17 cellular contexts compared by ENCODE assay signal in genomic region chr12:46222642-46223041, GRCh38. TPM values are rescaled to one million over a fixed set of nuclear protein-coding genes. Genes with fewer than 3 reads are reported as not detected.
A peak's percentile ranks its signal among the peaks of the same experiment; 100 is the strongest.
DNase-seq lines count a peak whose midpoint lies in the region; ATAC-seq, FAIRE-seq and TF ChIP-seq lines count a peak whose summit lies in the region.
"Had no signal": no experiment of that assay in that cellular context is flagged by ENCODE, and none has a peak within 500 bp of the region (broad histone marks: within the 10 kb centered on the region; RNA-seq: fewer than 3 reads in every experiment).

No MANE protein-coding gene starts in this region.

- no peak overlapping the region for H3K9ac ChIP-seq in keratinocyte (ENCODE audit: control insufficient read depth, extremely low read depth, insufficient read depth, low read length)

- H3K4me1 ChIP-seq in keratinocyte (ENCODE audit: control insufficient read depth, extremely low read depth, insufficient read depth, low read length): peaks cover 54% of the 10 kb centered on the region

- dilution Hi-C loops in keratinocyte (cut with MboI; ENCODE audit: extremely low pct_ligation_motif_present, low sequenced_read_pairs): no loop called here

- H3K9me3 Mint-ChIP-seq in activated B cell treated with CpG ODN at 0.5 μM for 24 hours: no peaks in the 10 kb centered on the region

- H3K4me1 Mint-ChIP-seq in activated B cell treated with CpG ODN at 0.5 μM for 24 hours: peaks cover 94% of the 10 kb centered on the region

- TF ChIP-seq CTCF in activated B cell treated with CpG ODN at 0.5 μM for 24 hours (IDR thresholded peaks at IDR 0.05) (no peak), keratinocyte (optimal IDR thresholded peaks at IDR 0.05 in 1 of 3, IDR thresholded peaks at IDR 0.05 in 1 of 3, conservative IDR thresholded peaks at IDR 0.05 in 1 of 3; ENCODE audit: extremely low read depth in 1 of 3, insufficient read depth in 2 of 3, low read length in 3 of 3) (no peak)

- H3K36me3 Mint-ChIP-seq in activated B cell treated with CpG ODN at 0.5 μM for 24 hours (ENCODE audit: low read depth): peaks cover 98% of the 10 kb centered on the region

- CTCF ChIA-PET in activated B cell treated with CpG ODN at 0.5 μM for 24 hours (lab: Charles Lee): interaction anchor here (1.2 kb wide), 1 partner anchor 14 kb away, joined by 3 read pairs; no protein-coding TSS in a partner anchor

- intact Hi-C loops in activated B cell treated with CpG ODN at 0.5 μM for 24 hours (cut with micrococcal nuclease): no loop called here

- FAIRE-seq in GM19239 (lab: Jason Lieb, UNC) (peak; percentile 74), keratinocyte (lab: Jason Lieb, UNC) (no peak)
- FAIRE-seq: islet of Langerhans, urothelium cell line had no signal

- peaks cover 11% of the 10 kb centered on the region for H4K20me1 ChIP-seq in keratinocyte (ENCODE audit: control insufficient read depth, extremely low read depth, insufficient read depth, low read length)

- no peak overlapping the region for H3K4me2 ChIP-seq in keratinocyte (ENCODE audit: control insufficient read depth, extremely low read depth, insufficient read depth, low read depth, low read length)

- ATAC-seq in activated B cell treated with CpG ODN at 0.5 μM for 24 hours (ENCODE audit: low read depth) (no peak), HG03095 (IDR thresholded peaks at IDR 0.05; ENCODE audit: unreplicated experiment) (no peak), GM19455 (IDR thresholded peaks at IDR 0.05; ENCODE audit: unreplicated experiment) (no peak)
- ATAC-seq: body of pancreas, mucosa of descending colon had no signal

- H3K9me3 ChIP-seq in keratinocyte (ENCODE audit: control insufficient read depth, low read depth, low read length): no peaks in the 10 kb centered on the region
- H3K9me3 ChIP-seq: BE2C, body of pancreas, mucosa of descending colon had no signal

- H3K4me3 Mint-ChIP-seq in activated B cell treated with CpG ODN at 0.5 μM for 24 hours: no peak overlapping the region

- H3K27me3 Mint-ChIP-seq in activated B cell treated with CpG ODN at 0.5 μM for 24 hours: no peaks in the 10 kb centered on the region
- H3K27me3 Mint-ChIP-seq: progenitor cell of endocrine pancreas had no signal

- peaks cover 42% of the 10 kb centered on the region for H3K79me2 ChIP-seq in keratinocyte (ENCODE audit: control insufficient read depth, insufficient read depth, low read length)

- H3K36me3 ChIP-seq in keratinocyte (ENCODE audit: control insufficient read depth in 2 of 2, extremely low read depth in 1 of 2, insufficient read depth in 2 of 2, low read length in 2 of 2): peaks cover 16 to 20% of the 10 kb centered on the region in 2 experiments

- H2AFZ ChIP-seq in keratinocyte (ENCODE audit: control insufficient read depth, low read length): no peak overlapping the region

- H3K27me3 ChIP-seq in keratinocyte (ENCODE audit: control insufficient read depth, extremely low read depth, insufficient read depth, low read length): no peaks in the 10 kb centered on the region
- H3K27me3 ChIP-seq: BE2C, body of pancreas had no signal

- H3K4me3 ChIP-seq in keratinocyte (ENCODE audit: control insufficient read depth in 2 of 3, extremely low read depth in 1 of 3, insufficient read depth in 2 of 3, low read depth in 1 of 3, low read length in 3 of 3): no peak overlapping the region
- H3K4me3 ChIP-seq: body of pancreas, mucosa of descending colon had no signal

- H3K9me1 ChIP-seq in keratinocyte (ENCODE audit: control insufficient read depth, extremely low read depth, insufficient read depth, low read length): peaks cover 3% of the 10 kb centered on the region

- DNase-seq in CD1c-positive myeloid dendritic cell (ENCODE audit: extremely low spot score): peak; percentile 28
- no peak for DNase-seq in GM19239 (ENCODE audit: insufficient read length, low spot score)
- DNase-seq in activated B cell treated with CpG ODN at 0.5 μM for 24 hours: no peak
- DNase-seq in keratinocyte (ENCODE audit: low read depth, low spot score): no peak
- no peak for DNase-seq in stimulated activated CD4-positive, alpha-beta T cell treated with anti-CD3 and anti-CD28 coated beads, Interleukin-4, amount 100 ng/mL, for 1 hour
- no peak for DNase-seq in ecto neural progenitor cell (ENCODE audit: low spot score)
- DNase-seq: BE2C, body of pancreas, EL, foreskin melanocyte, mucosa of descending colon, NCI-H2081 had no signal

- peak overlapping the region; percentile 89 for H3K27ac ChIP-seq in keratinocyte (ENCODE audit: control insufficient read depth, insufficient read depth, low read length)
- H3K27ac ChIP-seq: body of pancreas had no signal

- POLR2A ChIA-PET in activated B cell treated with CpG ODN at 0.5 μM for 24 hours (lab: Charles Lee): interaction anchor here (1.3 to 1.5 kb wide), 2 partner anchors 44 to 46 kb away, joined by 3 to 5 read pairs; partner anchors contain the start of gene SLC38A1

- H3K27ac Mint-ChIP-seq in activated B cell treated with CpG ODN at 0.5 μM for 24 hours: peak overlapping the region; percentile 36

RNA-seq across cellular contexts. Expression of gene SLC38A1, which starts 46.2 kb away (rescaled TPM):
- total RNA-seq in activated B cell treated with CpG ODN at 0.5 μM for 24 hours: 283 and 314 TPM in 2 replicates
- polyA plus RNA-seq in keratinocyte: 96.7 to 134 TPM (median 112 TPM) in 3 replicates
- 22.8 TPM for polyA plus RNA-seq in keratinocyte (2011; ENCODE audit: low read depth)
- 44.0 and 85.3 TPM in 2 replicates for polyA plus RNA-seq in keratinocyte (2011; cell fraction: cytosol; rRNA removed)
- polyA plus RNA-seq in keratinocyte (2011; cell fraction: nucleus; rRNA removed): 125 and 159 TPM in 2 replicates
- polyA plus RNA-seq in keratinocyte (2012; ENCODE audit: low replicate concordance): 67.3 and 98.6 TPM in 2 replicates
- 93.3 to 351 TPM (median 247 TPM) in 3 replicates for polyA minus RNA-seq in keratinocyte
- polyA minus RNA-seq in keratinocyte (2011; cell fraction: cytosol; rRNA and poly(A)+ RNA removed): 150 TPM
- 272 and 442 TPM in 2 replicates for polyA minus RNA-seq in keratinocyte (2011; cell fraction: nucleus; rRNA and poly(A)+ RNA removed)
